1 cellular context compared by ENCODE assay signal in the genomic region with DNA sequence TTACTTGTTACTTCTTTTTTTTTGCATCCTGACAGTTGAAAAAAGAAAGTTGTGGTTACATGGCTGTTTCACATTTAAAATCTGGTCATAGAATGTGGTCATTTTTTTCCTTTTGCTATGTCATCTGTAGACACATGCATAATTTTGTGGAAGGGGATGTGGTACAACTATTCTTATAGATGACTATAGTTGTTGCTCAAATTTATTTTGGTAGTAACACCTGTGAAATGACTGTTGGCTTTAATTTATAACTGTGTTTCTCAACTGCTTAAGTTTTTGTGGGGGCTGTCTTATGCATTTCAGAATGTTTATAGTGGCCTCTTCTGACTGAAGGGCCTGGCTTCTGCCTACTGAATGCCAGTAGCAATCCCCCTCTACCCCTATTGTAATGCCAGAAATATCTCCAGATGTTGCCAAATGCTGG.
A peak's percentile ranks its signal among the peaks of the same experiment; 100 is the strongest.
TF ChIP-seq lines count a peak whose summit lies in the region.

No MANE protein-coding gene starts in this region.

TF ChIP-seq in GM12878, 131 proteins besides CTCF, POLR2A, EP300 and RAD21 (continued from another document and continues in another):
- TF ChIP-seq ZNF592 (IDR thresholded peaks at IDR 0.05) (no peak), TARDBP (IDR thresholded peaks at IDR 0.05; ENCODE audit: borderline replicate concordance) (no peak), POLR2AphosphoS5 (IDR thresholded peaks at IDR 0.05; ENCODE audit: low read length) (no peak), STAT1 (conservative IDR thresholded peaks at IDR 0.05) (no peak), ATF2 (IDR thresholded peaks at IDR 0.05; ENCODE audit: low read length) (peak; percentile 100), CHD1 (IDR thresholded peaks at IDR 0.05; ENCODE audit: low read depth, low read length) (no peak), SUZ12 (IDR thresholded peaks at IDR 0.05; ENCODE audit: unreplicated experiment) (no peak), ZNF24 (IDR thresholded peaks at IDR 0.05) (peak; percentile 67; the same call in 1 of the 2 replicates), BHLHE40 (IDR thresholded peaks at IDR 0.05; ENCODE audit: borderline replicate concordance in 1 of 2, low read depth in 2 of 2, low read length in 1 of 2) (peak; percentile 80 to 81), SIN3A (IDR thresholded peaks at IDR 0.05; ENCODE audit: low read depth, low read length) (0 out of 2 replicates have a peak, but pooled peaks have one; percentile 45), TCF12 (IDR thresholded peaks at IDR 0.05; ENCODE audit: low read depth, low read length) (peak; percentile 77; the same call in 1 of the 2 replicates), ZNF207 (IDR thresholded peaks at IDR 0.05; ENCODE audit: borderline replicate concordance) (no peak; the same call in 1 of the 2 replicates), IKZF2 (IDR thresholded peaks at IDR 0.05) (peak; percentile 96 to 97), KLF5 (IDR thresholded peaks at IDR 0.05; ENCODE audit: partially characterized antibody) (peak; percentile 38), EZH2 (IDR thresholded peaks at IDR 0.05; ENCODE audit: borderline replicate concordance, control insufficient read depth, low read depth, low read length) (no peak), NFXL1 (IDR thresholded peaks at IDR 0.05; ENCODE audit: borderline replicate concordance) (no peak), BRCA1 (IDR thresholded peaks at IDR 0.05; ENCODE audit: low read depth, low read length) (no peak), CEBPB (IDR thresholded peaks at IDR 0.05; ENCODE audit: borderline replicate concordance in 1 of 2, low read depth in 2 of 2, low read length in 2 of 2) (peak in 1 of 2 experiments; percentile 99; a peak in 2 of 4 replicates), ZNF622 (IDR thresholded peaks at IDR 0.05) (no peak), NR2F1 (conservative IDR thresholded peaks at IDR 0.05) (peak; percentile 81; the same call in 1 of the 2 replicates), SRF (IDR thresholded peaks at IDR 0.05; ENCODE audit: low read depth in 2 of 2, low read length in 2 of 2) (no peak), ETV6 (conservative IDR thresholded peaks at IDR 0.05 in 1 of 2, IDR thresholded peaks at IDR 0.05 in 1 of 2; ENCODE audit: borderline replicate concordance in 1 of 2, low read depth in 1 of 2) (peak in 1 of 2 experiments; percentile 93; a peak in 2 of 4 replicates), ZSCAN29 (IDR thresholded peaks at IDR 0.05) (no peak), GABPA (IDR thresholded peaks at IDR 0.05; ENCODE audit: low read depth) (peak; percentile 80), GATAD2B (conservative IDR thresholded peaks at IDR 0.05; ENCODE audit: low read depth) (no peak; the same call in 1 of the 2 replicates), NBN (IDR thresholded peaks at IDR 0.05) (peak; percentile 93), RFX5 (IDR thresholded peaks at IDR 0.05; ENCODE audit: low read depth, low read length) (no peak), MYC (IDR thresholded peaks at IDR 0.05; ENCODE audit: insufficient read depth, insufficient read length, insufficient replicate concordance, low read length, severe bottlenecking) (no peak), CREB1 (IDR thresholded peaks at IDR 0.05; ENCODE audit: low read depth) (peak; percentile 91), ATF3 (IDR thresholded peaks at IDR 0.05; ENCODE audit: borderline replicate concordance, extremely low read depth, low read depth, low read length) (no peak), E2F8 (IDR thresholded peaks at IDR 0.05; ENCODE audit: low read depth, partially characterized antibody) (peak; percentile 77)
- TF ChIP-seq, protein P1, sequence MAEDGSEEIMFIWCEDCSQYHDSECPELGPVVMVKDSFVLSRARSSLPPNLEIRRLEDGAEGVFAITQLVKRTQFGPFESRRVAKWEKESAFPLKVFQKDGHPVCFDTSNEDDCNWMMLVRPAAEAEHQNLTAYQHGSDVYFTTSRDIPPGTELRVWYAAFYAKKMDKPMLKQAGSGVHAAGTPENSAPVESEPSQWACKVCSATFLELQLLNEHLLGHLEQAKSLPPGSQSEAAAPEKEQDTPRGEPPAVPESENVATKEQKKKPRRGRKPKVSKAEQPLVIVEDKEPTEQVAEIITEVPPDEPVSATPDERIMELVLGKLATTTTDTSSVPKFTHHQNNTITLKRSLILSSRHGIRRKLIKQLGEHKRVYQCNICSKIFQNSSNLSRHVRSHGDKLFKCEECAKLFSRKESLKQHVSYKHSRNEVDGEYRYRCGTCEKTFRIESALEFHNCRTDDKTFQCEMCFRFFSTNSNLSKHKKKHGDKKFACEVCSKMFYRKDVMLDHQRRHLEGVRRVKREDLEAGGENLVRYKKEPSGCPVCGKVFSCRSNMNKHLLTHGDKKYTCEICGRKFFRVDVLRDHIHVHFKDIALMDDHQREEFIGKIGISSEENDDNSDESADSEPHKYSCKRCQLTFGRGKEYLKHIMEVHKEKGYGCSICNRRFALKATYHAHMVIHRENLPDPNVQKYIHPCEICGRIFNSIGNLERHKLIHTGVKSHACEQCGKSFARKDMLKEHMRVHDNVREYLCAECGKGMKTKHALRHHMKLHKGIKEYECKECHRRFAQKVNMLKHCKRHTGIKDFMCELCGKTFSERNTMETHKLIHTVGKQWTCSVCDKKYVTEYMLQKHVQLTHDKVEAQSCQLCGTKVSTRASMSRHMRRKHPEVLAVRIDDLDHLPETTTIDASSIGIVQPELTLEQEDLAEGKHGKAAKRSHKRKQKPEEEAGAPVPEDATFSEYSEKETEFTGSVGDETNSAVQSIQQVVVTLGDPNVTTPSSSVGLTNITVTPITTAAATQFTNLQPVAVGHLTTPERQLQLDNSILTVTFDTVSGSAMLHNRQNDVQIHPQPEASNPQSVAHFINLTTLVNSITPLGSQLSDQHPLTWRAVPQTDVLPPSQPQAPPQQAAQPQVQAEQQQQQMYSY (CRISPR knock-in tag; IDR thresholded peaks at IDR 0.05), result no peak
- TF ChIP-seq, protein P2, sequence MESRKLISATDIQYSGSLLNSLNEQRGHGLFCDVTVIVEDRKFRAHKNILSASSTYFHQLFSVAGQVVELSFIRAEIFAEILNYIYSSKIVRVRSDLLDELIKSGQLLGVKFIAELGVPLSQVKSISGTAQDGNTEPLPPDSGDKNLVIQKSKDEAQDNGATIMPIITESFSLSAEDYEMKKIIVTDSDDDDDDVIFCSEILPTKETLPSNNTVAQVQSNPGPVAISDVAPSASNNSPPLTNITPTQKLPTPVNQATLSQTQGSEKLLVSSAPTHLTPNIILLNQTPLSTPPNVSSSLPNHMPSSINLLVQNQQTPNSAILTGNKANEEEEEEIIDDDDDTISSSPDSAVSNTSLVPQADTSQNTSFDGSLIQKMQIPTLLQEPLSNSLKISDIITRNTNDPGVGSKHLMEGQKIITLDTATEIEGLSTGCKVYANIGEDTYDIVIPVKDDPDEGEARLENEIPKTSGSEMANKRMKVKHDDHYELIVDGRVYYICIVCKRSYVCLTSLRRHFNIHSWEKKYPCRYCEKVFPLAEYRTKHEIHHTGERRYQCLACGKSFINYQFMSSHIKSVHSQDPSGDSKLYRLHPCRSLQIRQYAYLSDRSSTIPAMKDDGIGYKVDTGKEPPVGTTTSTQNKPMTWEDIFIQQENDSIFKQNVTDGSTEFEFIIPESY (IDR thresholded peaks at IDR 0.05), result no peak
- TF ChIP-seq, protein P3, sequence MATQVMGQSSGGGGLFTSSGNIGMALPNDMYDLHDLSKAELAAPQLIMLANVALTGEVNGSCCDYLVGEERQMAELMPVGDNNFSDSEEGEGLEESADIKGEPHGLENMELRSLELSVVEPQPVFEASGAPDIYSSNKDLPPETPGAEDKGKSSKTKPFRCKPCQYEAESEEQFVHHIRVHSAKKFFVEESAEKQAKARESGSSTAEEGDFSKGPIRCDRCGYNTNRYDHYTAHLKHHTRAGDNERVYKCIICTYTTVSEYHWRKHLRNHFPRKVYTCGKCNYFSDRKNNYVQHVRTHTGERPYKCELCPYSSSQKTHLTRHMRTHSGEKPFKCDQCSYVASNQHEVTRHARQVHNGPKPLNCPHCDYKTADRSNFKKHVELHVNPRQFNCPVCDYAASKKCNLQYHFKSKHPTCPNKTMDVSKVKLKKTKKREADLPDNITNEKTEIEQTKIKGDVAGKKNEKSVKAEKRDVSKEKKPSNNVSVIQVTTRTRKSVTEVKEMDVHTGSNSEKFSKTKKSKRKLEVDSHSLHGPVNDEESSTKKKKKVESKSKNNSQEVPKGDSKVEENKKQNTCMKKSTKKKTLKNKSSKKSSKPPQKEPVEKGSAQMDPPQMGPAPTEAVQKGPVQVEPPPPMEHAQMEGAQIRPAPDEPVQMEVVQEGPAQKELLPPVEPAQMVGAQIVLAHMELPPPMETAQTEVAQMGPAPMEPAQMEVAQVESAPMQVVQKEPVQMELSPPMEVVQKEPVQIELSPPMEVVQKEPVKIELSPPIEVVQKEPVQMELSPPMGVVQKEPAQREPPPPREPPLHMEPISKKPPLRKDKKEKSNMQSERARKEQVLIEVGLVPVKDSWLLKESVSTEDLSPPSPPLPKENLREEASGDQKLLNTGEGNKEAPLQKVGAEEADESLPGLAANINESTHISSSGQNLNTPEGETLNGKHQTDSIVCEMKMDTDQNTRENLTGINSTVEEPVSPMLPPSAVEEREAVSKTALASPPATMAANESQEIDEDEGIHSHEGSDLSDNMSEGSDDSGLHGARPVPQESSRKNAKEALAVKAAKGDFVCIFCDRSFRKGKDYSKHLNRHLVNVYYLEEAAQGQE (IDR thresholded peaks at IDR 0.05; ENCODE audit: low read depth, low read length), result peak; percentile 47; the same call in 1 of the 2 replicates
